In genomic region chr22:22667966-22668880, GRCh38 we compare ENCODE assay signal across 1 cellular context.
TF ChIP-seq lines count a peak whose summit lies in the region.

No MANE protein-coding gene starts in this region.

TF ChIP-seq in K562, 482 proteins besides CTCF, POLR2A, EP300 and RAD21 (continued from another document):
- TF ChIP-seq, protein P1, sequence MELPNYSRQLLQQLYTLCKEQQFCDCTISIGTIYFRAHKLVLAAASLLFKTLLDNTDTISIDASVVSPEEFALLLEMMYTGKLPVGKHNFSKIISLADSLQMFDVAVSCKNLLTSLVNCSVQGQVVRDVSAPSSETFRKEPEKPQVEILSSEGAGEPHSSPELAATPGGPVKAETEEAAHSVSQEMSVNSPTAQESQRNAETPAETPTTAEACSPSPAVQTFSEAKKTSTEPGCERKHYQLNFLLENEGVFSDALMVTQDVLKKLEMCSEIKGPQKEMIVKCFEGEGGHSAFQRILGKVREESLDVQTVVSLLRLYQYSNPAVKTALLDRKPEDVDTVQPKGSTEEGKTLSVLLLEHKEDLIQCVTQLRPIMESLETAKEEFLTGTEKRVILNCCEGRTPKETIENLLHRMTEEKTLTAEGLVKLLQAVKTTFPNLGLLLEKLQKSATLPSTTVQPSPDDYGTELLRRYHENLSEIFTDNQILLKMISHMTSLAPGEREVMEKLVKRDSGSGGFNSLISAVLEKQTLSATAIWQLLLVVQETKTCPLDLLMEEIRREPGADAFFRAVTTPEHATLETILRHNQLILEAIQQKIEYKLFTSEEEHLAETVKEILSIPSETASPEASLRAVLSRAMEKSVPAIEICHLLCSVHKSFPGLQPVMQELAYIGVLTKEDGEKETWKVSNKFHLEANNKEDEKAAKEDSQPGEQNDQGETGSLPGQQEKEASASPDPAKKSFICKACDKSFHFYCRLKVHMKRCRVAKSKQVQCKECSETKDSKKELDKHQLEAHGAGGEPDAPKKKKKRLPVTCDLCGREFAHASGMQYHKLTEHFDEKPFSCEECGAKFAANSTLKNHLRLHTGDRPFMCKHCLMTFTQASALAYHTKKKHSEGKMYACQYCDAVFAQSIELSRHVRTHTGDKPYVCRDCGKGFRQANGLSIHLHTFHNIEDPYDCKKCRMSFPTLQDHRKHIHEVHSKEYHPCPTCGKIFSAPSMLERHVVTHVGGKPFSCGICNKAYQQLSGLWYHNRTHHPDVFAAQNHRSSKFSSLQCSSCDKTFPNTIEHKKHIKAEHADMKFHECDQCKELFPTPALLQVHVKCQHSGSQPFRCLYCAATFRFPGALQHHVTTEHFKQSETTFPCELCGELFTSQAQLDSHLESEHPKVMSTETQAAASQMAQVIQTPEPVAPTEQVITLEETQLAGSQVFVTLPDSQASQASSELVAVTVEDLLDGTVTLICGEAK (IDR thresholded peaks at IDR 0.05), result no peak
- TF ChIP-seq, protein P1 (CRISPR knock-in tag; IDR thresholded peaks at IDR 0.05), result peak; percentile 45; the same call in 1 of the 2 replicates
- TF ChIP-seq ILK (tag; IDR thresholded peaks at IDR 0.05; ENCODE audit: borderline replicate concordance, low read depth) (no peak), THAP7 (CRISPR knock-in tag; IDR thresholded peaks at IDR 0.05) (no peak), CREBBP (IDR thresholded peaks at IDR 0.05; ENCODE audit: low read depth, low read length) (no peak), CBX3 (IDR thresholded peaks at IDR 0.05; ENCODE audit: borderline replicate concordance in 1 of 2, low read length in 2 of 2) (no peak), NCOA6 (IDR thresholded peaks at IDR 0.05) (no peak), DDX20 (tag; IDR thresholded peaks at IDR 0.05; ENCODE audit: low read depth) (no peak), FUS (optimal IDR thresholded peaks at IDR 0.05; ENCODE audit: low read depth, low read length) (no peak), SREBF2 (CRISPR knock-in tag; IDR thresholded peaks at IDR 0.05) (no peak), ATF1 (CRISPR knock-in tag; IDR thresholded peaks at IDR 0.05) (peak; percentile 4; the same call in 1 of the 2 replicates), ATF1 (tag; IDR thresholded peaks at IDR 0.05) (no peak), NBN (IDR thresholded peaks at IDR 0.05; ENCODE audit: low read depth) (no peak), CREB1 (IDR thresholded peaks at IDR 0.05) (no peak), CREB1 (CRISPR knock-in tag; IDR thresholded peaks at IDR 0.05) (no peak), MTF1 (CRISPR knock-in tag; IDR thresholded peaks at IDR 0.05; ENCODE audit: borderline replicate concordance) (no peak), JUNB (CRISPR knock-in tag; conservative IDR thresholded peaks at IDR 0.05) (no peak), CHD4 (IDR thresholded peaks at IDR 0.05; ENCODE audit: insufficient read depth, insufficient replicate concordance, low read depth, low read length, poor library complexity, severe bottlenecking) (no peak), TEAD4 (IDR thresholded peaks at IDR 0.05; ENCODE audit: low read length) (no peak), TEAD4 (CRISPR knock-in tag; IDR thresholded peaks at IDR 0.05; ENCODE audit: borderline replicate concordance) (no peak), THRA (IDR thresholded peaks at IDR 0.05) (no peak), CHCHD3 (CRISPR knock-in tag; IDR thresholded peaks at IDR 0.05) (no peak), TSHZ1 (CRISPR knock-in tag; IDR thresholded peaks at IDR 0.05) (no peak), SLC30A9 (CRISPR knock-in tag; IDR thresholded peaks at IDR 0.05) (no peak), LCOR (CRISPR knock-in tag; IDR thresholded peaks at IDR 0.05) (no peak), ELF1 (tag; IDR thresholded peaks at IDR 0.05) (no peak)
- TF ChIP-seq, protein P2, sequence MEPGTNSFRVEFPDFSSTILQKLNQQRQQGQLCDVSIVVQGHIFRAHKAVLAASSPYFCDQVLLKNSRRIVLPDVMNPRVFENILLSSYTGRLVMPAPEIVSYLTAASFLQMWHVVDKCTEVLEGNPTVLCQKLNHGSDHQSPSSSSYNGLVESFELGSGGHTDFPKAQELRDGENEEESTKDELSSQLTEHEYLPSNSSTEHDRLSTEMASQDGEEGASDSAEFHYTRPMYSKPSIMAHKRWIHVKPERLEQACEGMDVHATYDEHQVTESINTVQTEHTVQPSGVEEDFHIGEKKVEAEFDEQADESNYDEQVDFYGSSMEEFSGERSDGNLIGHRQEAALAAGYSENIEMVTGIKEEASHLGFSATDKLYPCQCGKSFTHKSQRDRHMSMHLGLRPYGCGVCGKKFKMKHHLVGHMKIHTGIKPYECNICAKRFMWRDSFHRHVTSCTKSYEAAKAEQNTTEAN (CRISPR knock-in tag; IDR thresholded peaks at IDR 0.05), result no peak
